Comparison of ENCODE assay signal across 16 cellular contexts in genomic region chr7:99340659-99341058, GRCh38.
"Had no signal": no experiment of that assay in that cellular context is flagged by ENCODE, and none has a peak within 500 bp of the region (broad histone marks: within the 10 kb centered on the region; RNA-seq: fewer than 3 reads in every experiment).

No MANE protein-coding gene starts in this region.

- H3K27me3 ChIP-seq: dorsolateral prefrontal cortex, left lung had no signal

- H3K4me3 ChIP-seq: dorsolateral prefrontal cortex, left lung had no signal

- ATAC-seq: activated CD4-positive, alpha-beta T cell treated with anti-CD3 and anti-CD28 coated beads for 36 hours; activated CD8-positive, alpha-beta memory T cell treated with anti-CD3 and anti-CD28 coated beads, Interleukin-2, amount 10 ng/mL, durations not matched to agents 7 days and 5 days; left lung had no signal

- H3K27ac Mint-ChIP-seq: activated CD4-positive, alpha-beta T cell treated with anti-CD3 and anti-CD28 coated beads for 36 hours; activated naive CD8-positive, alpha-beta T cell treated with anti-CD3 and anti-CD28 coated beads for 36 hours; nephron progenitor cell; T-helper 2 cell treated with Interferon-gamma antibody and Interleukin-4, amounts not matched to agents 5 μg/mL and 100 μg/mL, for 36 hours; type B pancreatic cell had no signal

- H3K27ac ChIP-seq: left lung had no signal

- H3K27me3 Mint-ChIP-seq: activated CD4-positive, alpha-beta T cell treated with anti-CD3 and anti-CD28 coated beads for 36 hours; activated CD8-positive, alpha-beta memory T cell treated with anti-CD3 and anti-CD28 coated beads, Interleukin-2, amount 10 ng/mL, durations not matched to agents 7 days and 5 days; activated naive CD8-positive, alpha-beta T cell treated with anti-CD3 and anti-CD28 coated beads for 36 hours; type B pancreatic cell had no signal

- H3K9me3 ChIP-seq: left lung had no signal

- H3K4me1 ChIP-seq: left lung had no signal

- H3K4me3 Mint-ChIP-seq: activated CD4-positive, alpha-beta T cell treated with anti-CD3 and anti-CD28 coated beads for 36 hours; activated CD8-positive, alpha-beta memory T cell treated with anti-CD3 and anti-CD28 coated beads, Interleukin-2, amount 10 ng/mL, durations not matched to agents 7 days and 5 days; activated naive CD8-positive, alpha-beta T cell treated with anti-CD3 and anti-CD28 coated beads for 36 hours; nephron progenitor cell; T-helper 2 cell treated with Interferon-gamma antibody and Interleukin-4, amounts not matched to agents 5 μg/mL and 100 μg/mL, for 36 hours; type B pancreatic cell had no signal

- H3K9me3 Mint-ChIP-seq: activated naive CD8-positive, alpha-beta T cell treated with anti-CD3 and anti-CD28 coated beads for 36 hours; nephron progenitor cell; T-helper 2 cell treated with Interferon-gamma antibody and Interleukin-4, amounts not matched to agents 5 μg/mL and 100 μg/mL, for 36 hours; type B pancreatic cell had no signal

- H3K4me1 Mint-ChIP-seq: nephron progenitor cell had no signal

- DNase-seq: activated CD4-positive, alpha-beta T cell treated with anti-CD3 and anti-CD28 coated beads for 36 hours; activated CD4-positive, alpha-beta T cell treated with anti-CD3 and anti-CD28 coated beads, Interleukin-2, amount 50 U/mL, for 48 hours; activated CD8-positive, alpha-beta memory T cell treated with anti-CD3 and anti-CD28 coated beads, Interleukin-2, amount 10 ng/mL, durations not matched to agents 7 days and 5 days; activated naive CD8-positive, alpha-beta T cell treated with anti-CD3 and anti-CD28 coated beads for 36 hours; dorsolateral prefrontal cortex; kidney; left lung; mammary epithelial cell; nephron progenitor cell; nucleus accumbens; stimulated activated CD4-positive, alpha-beta T cell treated with anti-CD3 and anti-CD28 coated beads, Interleukin-12 subunit alpha, Interleukin-12 subunit beta, amount 100 ng/mL, for 4 hours; stimulated activated CD4-positive, alpha-beta T cell treated with anti-CD3 and anti-CD28 coated beads, Interleukin-1b, Interleukin-23, amount 100 ng/mL, for 48 hours; stimulated activated CD8-positive, alpha-beta memory T cell treated with anti-CD3 and anti-CD28 coated beads, Interleukin-4, amount 100 ng/mL, for 48 hours; stimulated activated naive CD4-positive, alpha-beta T cell had no signal
